ENCODE assay signal across 8 cellular contexts in the genomic region with DNA sequence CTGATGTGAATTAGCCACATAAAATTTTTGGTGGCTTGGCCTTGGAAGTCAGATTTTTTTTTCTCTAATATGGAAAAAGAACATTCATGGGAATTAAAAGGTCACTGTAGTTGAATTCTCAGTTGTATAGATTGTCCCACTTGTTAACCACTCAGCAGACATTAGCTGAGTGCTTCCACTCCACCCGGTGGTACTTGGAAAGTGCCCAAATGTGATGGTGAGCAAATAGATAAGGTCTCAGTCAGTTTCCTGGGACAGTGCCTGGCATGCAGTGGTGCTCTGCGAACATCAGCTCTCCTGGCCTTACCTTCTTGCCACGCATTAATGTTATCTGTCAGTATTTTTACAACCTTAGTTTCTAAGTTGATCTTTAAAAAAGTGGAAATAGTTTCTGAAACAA. TPM values are rescaled to one million over a fixed set of nuclear protein-coding genes. Genes with fewer than 3 reads are reported as not detected.
DNase-seq lines count a peak whose midpoint lies in the region; ATAC-seq and TF ChIP-seq lines count a peak whose summit lies in the region.

No MANE protein-coding gene starts in this region.

- peaks cover 100% of the 10 kb centered on the region for H3K79me2 ChIP-seq in KMS-11 (ENCODE audit: insufficient read depth, low read depth)

- H3K36me3 ChIP-seq in KMS-11 (ENCODE audit: insufficient read depth) (no peaks in the 10 kb centered on the region), lower lobe of right lung (peaks cover 11% of the 10 kb centered on the region)

- peaks cover 29% of the 10 kb centered on the region for H3K36me3 Mint-ChIP-seq in MCF 10A (ENCODE audit: insufficient read depth, unreplicated experiment)
- peaks cover 5% of the 10 kb centered on the region for H3K36me3 Mint-ChIP-seq in progenitor cell of endocrine pancreas (ENCODE audit: insufficient read depth)
- peaks cover 0 to 38% (median 9%) of the 10 kb centered on the region in 3 donors for H3K36me3 Mint-ChIP-seq in naive thymus-derived CD8-positive, alpha-beta T cell

- H3K27ac Mint-ChIP-seq in MCF 10A (ENCODE audit: low read depth, unreplicated experiment) (no peak overlapping the region), progenitor cell of endocrine pancreas (no peak overlapping the region)
- H3K27ac Mint-ChIP-seq in naive thymus-derived CD8-positive, alpha-beta T cell, result peak overlapping the region in 2 of 10 donors; percentile 53 to 74

- TF ChIP-seq CTCF in AG10803 (conservative IDR thresholded peaks at IDR 0.05; ENCODE audit: low read length) (no peak), KMS-11 (conservative IDR thresholded peaks at IDR 0.05; ENCODE audit: low read depth, low read length) (no peak), MCF 10A (IDR thresholded peaks at IDR 0.05; ENCODE audit: unreplicated experiment) (no peak), lower lobe of right lung (IDR thresholded peaks at IDR 0.05) (no peak), progenitor cell of endocrine pancreas (IDR thresholded peaks at IDR 0.05; ENCODE audit: unreplicated experiment) (no peak)

- H3K27me3 Mint-ChIP-seq in MCF 10A (ENCODE audit: insufficient read depth, unreplicated experiment) (no peaks in the 10 kb centered on the region), progenitor cell of endocrine pancreas (no peaks in the 10 kb centered on the region)
- H3K27me3 Mint-ChIP-seq in naive thymus-derived CD8-positive, alpha-beta T cell, result no peaks in the 10 kb centered on the region

- POLR2A ChIA-PET in MCF 10A (lab: Yijun Ruan, JAX), result interaction anchor here (0.6 to 3.5 kb wide), 10 partner anchors 9 to 1365 kb away, joined by 3 to 129 read pairs (median 16); a partner anchor contains a TSS
- POLR2A ChIA-PET in naive thymus-derived CD8-positive, alpha-beta T cell (lab: Charles Lee), result interaction anchor here (0.5 to 3.5 kb wide), 3 partner anchors 30 to 305 kb away, joined by 3 to 89 read pairs (median 3); a partner anchor contains a TSS

- H3K9me3 ChIP-seq in lower lobe of right lung, result no peaks in the 10 kb centered on the region

- CTCF ChIA-PET in MCF 10A (lab: Yijun Ruan, JAX), result interaction anchor here (0.5 to 1.2 kb wide), 4 partner anchors 29 to 177 kb away, joined by 3 read pairs; a partner anchor contains a TSS

- H2AFZ ChIP-seq in KMS-11 (ENCODE audit: low read depth), result no peak overlapping the region

- DNase-seq in AG10803 (ENCODE audit: low read depth) (peak; percentile 12), MCF 10A (ENCODE audit: unreplicated experiment) (peak; percentile 23), lower lobe of right lung (no peak), progenitor cell of endocrine pancreas (ENCODE audit: low spot score, unreplicated experiment) (no peak), NCI-H1436 (lab: John Stamatoyannopoulos, UW) (no peak), left lobe of liver (ENCODE audit: low spot score) (no peak)
- no peak for DNase-seq in naive thymus-derived CD8-positive, alpha-beta T cell

- H3K4me1 ChIP-seq in KMS-11 (ENCODE audit: low read depth, poor library complexity, severe bottlenecking) (peaks cover 62% of the 10 kb centered on the region), lower lobe of right lung (peaks cover 53% of the 10 kb centered on the region)

- H3K4me1 Mint-ChIP-seq in MCF 10A (ENCODE audit: insufficient read depth, unreplicated experiment) (peaks cover 33% of the 10 kb centered on the region), progenitor cell of endocrine pancreas (ENCODE audit: low read depth) (peaks cover 23% of the 10 kb centered on the region)
- H3K4me1 Mint-ChIP-seq in naive thymus-derived CD8-positive, alpha-beta T cell, result peaks cover 31 to 75% (median 69%) of the 10 kb centered on the region in 4 donors

- H3K9me3 Mint-ChIP-seq in MCF 10A (ENCODE audit: unreplicated experiment) (no peaks in the 10 kb centered on the region), progenitor cell of endocrine pancreas (ENCODE audit: low read depth) (no peaks in the 10 kb centered on the region)
- no peaks in the 10 kb centered on the region for H3K9me3 Mint-ChIP-seq in naive thymus-derived CD8-positive, alpha-beta T cell

- no TSS peak for BruUV-seq in MCF 10A (replicated peaks; lab: Mats Ljungman, UMichigan)

- peak overlapping the region; percentile 86 for H3K4me2 ChIP-seq in KMS-11

- peak overlapping the region; percentile 80; the same call in 1 of the 2 replicates for H3K9ac ChIP-seq in KMS-11

- H3K4me3 ChIP-seq in AG10803 (ENCODE audit: low read length), result peak overlapping the region; percentile 99
- H3K4me3 ChIP-seq in KMS-11 (IDR thresholded peaks at IDR 0.05; ENCODE audit: insufficient read depth, low read depth, low read length), result no peak overlapping the region
- peak overlapping the region; percentile 97 for H3K4me3 ChIP-seq in lower lobe of right lung

- no peaks in the 10 kb centered on the region for H3K27me3 ChIP-seq in KMS-11 (ENCODE audit: insufficient read depth, low read depth)
- H3K27me3 ChIP-seq in lower lobe of right lung (ENCODE audit: low read depth), result no peaks in the 10 kb centered on the region

- ATAC-seq in lower lobe of right lung (no peak), left lobe of liver (no peak)
- ATAC-seq in naive thymus-derived CD8-positive, alpha-beta T cell, result no peak

- peak overlapping the region; percentile 46; the same call in 1 of the 2 replicates for H3K27ac ChIP-seq in KMS-11
- peak overlapping the region; percentile 89 for H3K27ac ChIP-seq in lower lobe of right lung

- intact Hi-C loops in MCF 10A (cut with micrococcal nuclease), result no loop called here
- intact Hi-C loops in lower lobe of right lung (cut with DNase I), result no loop called here

- H4K20me1 ChIP-seq in KMS-11 (ENCODE audit: insufficient read depth), result peaks cover 43% of the 10 kb centered on the region

- H3K4me3 Mint-ChIP-seq in MCF 10A (ENCODE audit: unreplicated experiment) (no peak overlapping the region), progenitor cell of endocrine pancreas (ENCODE audit: low read depth) (no peak overlapping the region)
- H3K4me3 Mint-ChIP-seq in naive thymus-derived CD8-positive, alpha-beta T cell, result no peak overlapping the region

RNA-seq across cellular contexts. Expression of a gene that starts 1.4 kb away (rescaled TPM):
- 268 and 281 TPM in 2 replicates for total RNA-seq in MCF 10A (2022)
- total RNA-seq in lower lobe of right lung, result 183 TPM
- total RNA-seq in progenitor cell of endocrine pancreas, result 220 and 221 TPM in 2 replicates
- 100 to 1,000 TPM; 159 to 167 TPM for total RNA-seq in naive thymus-derived CD8-positive, alpha-beta T cell
- 100 to 1,000 TPM; 338 to 486 (median 458) TPM for polyA plus RNA-seq in naive thymus-derived CD8-positive, alpha-beta T cell
- 168 TPM for total RNA-seq in left lobe of liver

RNA-seq across cellular contexts. Expression of a gene that starts 1.6 kb away (rescaled TPM):
- total RNA-seq in MCF 10A (2022) (13.0 and 15.8 TPM in 2 replicates), lower lobe of right lung (13.7 TPM), progenitor cell of endocrine pancreas (15.3 and 17.3 TPM in 2 replicates), left lobe of liver (2.6 TPM)
- total RNA-seq in naive thymus-derived CD8-positive, alpha-beta T cell, result 10 to 100 TPM; 14.3 to 18.1 TPM
- polyA plus RNA-seq in naive thymus-derived CD8-positive, alpha-beta T cell, result 1 to 10 TPM; 3.2 to 5.6 (median 3.5) TPM

RNA-seq across cellular contexts. Expression of a gene that starts 28.9 kb away (rescaled TPM):
- total RNA-seq in MCF 10A (2022) (9.3 and 9.9 TPM in 2 replicates), lower lobe of right lung (10.8 TPM), progenitor cell of endocrine pancreas (8.5 and 9.4 TPM in 2 replicates), left lobe of liver (3.1 TPM)
- total RNA-seq in naive thymus-derived CD8-positive, alpha-beta T cell, result 10 to 100 TPM; 24.4 to 24.6 TPM
- 10 to 100 TPM in 2 of 3 donors, 1 to 10 TPM in 1; 6.8 to 16.4 (median 11.0) TPM for polyA plus RNA-seq in naive thymus-derived CD8-positive, alpha-beta T cell

Comparison
In these comparisons a context has a peak if more than half of its experiments do, and no peak if none do; other contexts are left out.
1. DNase-seq: peak in AG10803 (single experiment) and MCF 10A (single experiment); none in lower lobe of right lung (single experiment), progenitor cell of endocrine pancreas (single experiment), naive thymus-derived CD8-positive, alpha-beta T cell (0 of 10), NCI-H1436 (single experiment) and left lobe of liver (single experiment).